Comparison of ENCODE assay signal across 1 cellular context in the genomic region with DNA sequence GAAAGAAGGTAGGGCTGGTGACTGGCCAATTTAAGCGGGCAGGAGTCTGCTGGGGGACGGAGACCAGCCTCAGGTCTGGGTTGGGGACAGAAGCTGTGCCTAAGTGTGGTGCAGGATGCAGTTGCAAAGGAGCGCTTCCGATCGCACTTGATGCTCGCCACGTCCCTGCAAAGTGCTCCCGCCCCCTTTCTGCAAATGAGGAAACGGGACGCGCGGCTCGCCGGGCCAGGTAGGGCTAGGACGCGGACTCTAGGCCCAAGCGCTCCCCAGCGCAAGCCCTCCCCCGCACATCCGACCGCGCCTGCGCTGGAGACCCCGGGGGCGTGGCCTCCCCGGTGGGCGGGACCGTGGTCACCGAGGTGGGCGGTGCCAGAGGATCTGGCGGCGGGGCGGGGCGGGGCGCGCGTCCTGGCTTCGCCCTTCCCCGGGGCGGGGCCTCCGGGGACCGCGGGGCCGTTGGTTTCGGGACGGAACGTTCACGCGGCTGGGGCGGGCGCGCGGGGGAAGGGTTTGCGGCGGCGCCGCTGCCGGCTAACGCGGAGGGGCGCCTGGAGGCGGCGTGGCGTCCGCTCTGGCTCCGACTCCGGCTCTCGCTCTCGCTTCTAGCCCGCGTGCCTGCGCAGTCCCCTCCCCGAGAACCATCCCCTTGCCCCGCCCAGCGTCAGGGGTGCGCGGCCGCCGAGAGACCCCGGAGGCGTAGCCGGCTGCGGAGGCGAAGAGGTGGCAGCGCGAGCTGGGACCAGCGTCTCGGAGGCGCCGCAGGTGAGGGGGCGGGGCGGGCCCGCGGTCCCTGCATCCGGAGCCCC.
TF ChIP-seq lines count a peak whose summit lies in the region.

A gene (plus strand): TSS at position 513 of the 806 bp plus-strand sequence. CDS start 12,446 bp downstream, outside the sequence.

TF ChIP-seq in HepG2, 621 proteins besides CTCF, POLR2A, EP300 and RAD21 (continued from another document and continues in another):
- TF ChIP-seq, protein P1, sequence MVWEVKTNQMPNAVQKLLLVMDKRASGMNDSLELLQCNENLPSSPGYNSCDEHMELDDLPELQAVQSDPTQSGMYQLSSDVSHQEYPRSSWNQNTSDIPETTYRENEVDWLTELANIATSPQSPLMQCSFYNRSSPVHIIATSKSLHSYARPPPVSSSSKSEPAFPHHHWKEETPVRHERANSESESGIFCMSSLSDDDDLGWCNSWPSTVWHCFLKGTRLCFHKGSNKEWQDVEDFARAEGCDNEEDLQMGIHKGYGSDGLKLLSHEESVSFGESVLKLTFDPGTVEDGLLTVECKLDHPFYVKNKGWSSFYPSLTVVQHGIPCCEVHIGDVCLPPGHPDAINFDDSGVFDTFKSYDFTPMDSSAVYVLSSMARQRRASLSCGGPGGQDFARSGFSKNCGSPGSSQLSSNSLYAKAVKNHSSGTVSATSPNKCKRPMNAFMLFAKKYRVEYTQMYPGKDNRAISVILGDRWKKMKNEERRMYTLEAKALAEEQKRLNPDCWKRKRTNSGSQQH (CRISPR knock-in tag; IDR thresholded peaks at IDR 0.05; ENCODE audit: low read depth), result peak; percentile 91
- TF ChIP-seq MED8 (CRISPR knock-in tag; IDR thresholded peaks at IDR 0.05; ENCODE audit: insufficient replicate concordance) (peak; percentile 87), RXRA (CRISPR knock-in tag; IDR thresholded peaks at IDR 0.05) (peak; percentile 28; the same call in 1 of the 2 replicates), ZSCAN31 (CRISPR knock-in tag; IDR thresholded peaks at IDR 0.05; ENCODE audit: low read depth) (no peak; the same call in 1 of the 2 replicates), GFI1 (CRISPR knock-in tag; IDR thresholded peaks at IDR 0.05; ENCODE audit: borderline replicate concordance) (peak; percentile 64; the same call in 1 of the 2 replicates), ZBTB21 (CRISPR knock-in tag; IDR thresholded peaks at IDR 0.05) (no peak), ZNF331 (CRISPR knock-in tag; IDR thresholded peaks at IDR 0.05) (peak; percentile 65), CBFB (CRISPR knock-in tag; IDR thresholded peaks at IDR 0.05) (peak; percentile 87), TOPORS (CRISPR knock-in tag; IDR thresholded peaks at IDR 0.05) (peak; percentile 71), NR2F1 (CRISPR knock-in tag; IDR thresholded peaks at IDR 0.05) (no peak), CC2D1A (CRISPR knock-in tag; IDR thresholded peaks at IDR 0.05) (no peak), ZNF12 (CRISPR knock-in tag; IDR thresholded peaks at IDR 0.05) (0 out of 2 replicates have a peak, but pooled peaks have one; percentile 6), JARID2 (CRISPR knock-in tag; IDR thresholded peaks at IDR 0.05; ENCODE audit: insufficient replicate concordance) (no peak), SSRP1 (CRISPR knock-in tag; IDR thresholded peaks at IDR 0.05) (no peak), JDP2 (CRISPR knock-in tag; IDR thresholded peaks at IDR 0.05; ENCODE audit: borderline replicate concordance) (peak; percentile 51; the same call in 1 of the 2 replicates), HNF4A (CRISPR knock-in tag; IDR thresholded peaks at IDR 0.05) (0 out of 2 replicates have a peak, but pooled peaks have one; percentile 22), TBX2 (CRISPR knock-in tag; IDR thresholded peaks at IDR 0.05; ENCODE audit: borderline replicate concordance) (peak; percentile 56; the same call in 1 of the 2 replicates), AKAP8 (CRISPR knock-in tag; IDR thresholded peaks at IDR 0.05) (0 out of 2 replicates have a peak, but pooled peaks have one; percentile 36)
- TF ChIP-seq, protein P2, sequence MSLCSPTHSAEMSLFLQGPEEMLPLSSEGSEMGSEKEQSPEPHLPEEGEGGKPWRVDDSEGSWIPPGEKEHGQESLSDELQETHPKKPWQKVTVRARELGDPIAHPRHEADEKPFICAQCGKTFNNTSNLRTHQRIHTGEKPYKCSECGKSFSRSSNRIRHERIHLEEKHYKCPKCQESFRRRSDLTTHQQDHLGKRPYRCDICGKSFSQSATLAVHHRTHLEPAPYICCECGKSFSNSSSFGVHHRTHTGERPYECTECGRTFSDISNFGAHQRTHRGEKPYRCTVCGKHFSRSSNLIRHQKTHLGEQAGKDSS (CRISPR knock-in tag; IDR thresholded peaks at IDR 0.05; ENCODE audit: borderline replicate concordance, low read depth), result peak; percentile 99
- TF ChIP-seq, protein P3, sequence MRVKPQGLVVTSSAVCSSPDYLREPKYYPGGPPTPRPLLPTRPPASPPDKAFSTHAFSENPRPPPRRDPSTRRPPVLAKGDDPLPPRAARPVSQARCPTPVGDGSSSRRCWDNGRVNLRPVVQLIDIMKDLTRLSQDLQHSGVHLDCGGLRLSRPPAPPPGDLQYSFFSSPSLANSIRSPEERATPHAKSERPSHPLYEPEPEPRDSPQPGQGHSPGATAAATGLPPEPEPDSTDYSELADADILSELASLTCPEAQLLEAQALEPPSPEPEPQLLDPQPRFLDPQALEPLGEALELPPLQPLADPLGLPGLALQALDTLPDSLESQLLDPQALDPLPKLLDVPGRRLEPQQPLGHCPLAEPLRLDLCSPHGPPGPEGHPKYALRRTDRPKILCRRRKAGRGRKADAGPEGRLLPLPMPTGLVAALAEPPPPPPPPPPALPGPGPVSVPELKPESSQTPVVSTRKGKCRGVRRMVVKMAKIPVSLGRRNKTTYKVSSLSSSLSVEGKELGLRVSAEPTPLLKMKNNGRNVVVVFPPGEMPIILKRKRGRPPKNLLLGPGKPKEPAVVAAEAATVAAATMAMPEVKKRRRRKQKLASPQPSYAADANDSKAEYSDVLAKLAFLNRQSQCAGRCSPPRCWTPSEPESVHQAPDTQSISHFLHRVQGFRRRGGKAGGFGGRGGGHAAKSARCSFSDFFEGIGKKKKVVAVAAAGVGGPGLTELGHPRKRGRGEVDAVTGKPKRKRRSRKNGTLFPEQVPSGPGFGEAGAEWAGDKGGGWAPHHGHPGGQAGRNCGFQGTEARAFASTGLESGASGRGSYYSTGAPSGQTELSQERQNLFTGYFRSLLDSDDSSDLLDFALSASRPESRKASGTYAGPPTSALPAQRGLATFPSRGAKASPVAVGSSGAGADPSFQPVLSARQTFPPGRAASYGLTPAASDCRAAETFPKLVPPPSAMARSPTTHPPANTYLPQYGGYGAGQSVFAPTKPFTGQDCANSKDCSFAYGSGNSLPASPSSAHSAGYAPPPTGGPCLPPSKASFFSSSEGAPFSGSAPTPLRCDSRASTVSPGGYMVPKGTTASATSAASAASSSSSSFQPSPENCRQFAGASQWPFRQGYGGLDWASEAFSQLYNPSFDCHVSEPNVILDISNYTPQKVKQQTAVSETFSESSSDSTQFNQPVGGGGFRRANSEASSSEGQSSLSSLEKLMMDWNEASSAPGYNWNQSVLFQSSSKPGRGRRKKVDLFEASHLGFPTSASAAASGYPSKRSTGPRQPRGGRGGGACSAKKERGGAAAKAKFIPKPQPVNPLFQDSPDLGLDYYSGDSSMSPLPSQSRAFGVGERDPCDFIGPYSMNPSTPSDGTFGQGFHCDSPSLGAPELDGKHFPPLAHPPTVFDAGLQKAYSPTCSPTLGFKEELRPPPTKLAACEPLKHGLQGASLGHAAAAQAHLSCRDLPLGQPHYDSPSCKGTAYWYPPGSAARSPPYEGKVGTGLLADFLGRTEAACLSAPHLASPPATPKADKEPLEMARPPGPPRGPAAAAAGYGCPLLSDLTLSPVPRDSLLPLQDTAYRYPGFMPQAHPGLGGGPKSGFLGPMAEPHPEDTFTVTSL (CRISPR knock-in tag; IDR thresholded peaks at IDR 0.05; ENCODE audit: borderline replicate concordance), result no peak
- TF ChIP-seq, protein P4, sequence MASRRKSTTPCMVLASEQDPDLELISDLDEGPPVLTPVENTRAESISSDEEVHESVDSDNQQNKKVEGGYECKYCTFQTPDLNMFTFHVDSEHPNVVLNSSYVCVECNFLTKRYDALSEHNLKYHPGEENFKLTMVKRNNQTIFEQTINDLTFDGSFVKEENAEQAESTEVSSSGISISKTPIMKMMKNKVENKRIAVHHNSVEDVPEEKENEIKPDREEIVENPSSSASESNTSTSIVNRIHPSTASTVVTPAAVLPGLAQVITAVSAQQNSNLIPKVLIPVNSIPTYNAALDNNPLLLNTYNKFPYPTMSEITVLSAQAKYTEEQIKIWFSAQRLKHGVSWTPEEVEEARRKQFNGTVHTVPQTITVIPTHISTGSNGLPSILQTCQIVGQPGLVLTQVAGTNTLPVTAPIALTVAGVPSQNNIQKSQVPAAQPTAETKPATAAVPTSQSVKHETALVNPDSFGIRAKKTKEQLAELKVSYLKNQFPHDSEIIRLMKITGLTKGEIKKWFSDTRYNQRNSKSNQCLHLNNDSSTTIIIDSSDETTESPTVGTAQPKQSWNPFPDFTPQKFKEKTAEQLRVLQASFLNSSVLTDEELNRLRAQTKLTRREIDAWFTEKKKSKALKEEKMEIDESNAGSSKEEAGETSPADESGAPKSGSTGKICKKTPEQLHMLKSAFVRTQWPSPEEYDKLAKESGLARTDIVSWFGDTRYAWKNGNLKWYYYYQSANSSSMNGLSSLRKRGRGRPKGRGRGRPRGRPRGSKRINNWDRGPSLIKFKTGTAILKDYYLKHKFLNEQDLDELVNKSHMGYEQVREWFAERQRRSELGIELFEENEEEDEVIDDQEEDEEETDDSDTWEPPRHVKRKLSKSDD (CRISPR knock-in tag; IDR thresholded peaks at IDR 0.05; ENCODE audit: low read depth), result 0 out of 2 replicates have a peak, but pooled peaks have one; percentile 16
- TF ChIP-seq, protein P5, sequence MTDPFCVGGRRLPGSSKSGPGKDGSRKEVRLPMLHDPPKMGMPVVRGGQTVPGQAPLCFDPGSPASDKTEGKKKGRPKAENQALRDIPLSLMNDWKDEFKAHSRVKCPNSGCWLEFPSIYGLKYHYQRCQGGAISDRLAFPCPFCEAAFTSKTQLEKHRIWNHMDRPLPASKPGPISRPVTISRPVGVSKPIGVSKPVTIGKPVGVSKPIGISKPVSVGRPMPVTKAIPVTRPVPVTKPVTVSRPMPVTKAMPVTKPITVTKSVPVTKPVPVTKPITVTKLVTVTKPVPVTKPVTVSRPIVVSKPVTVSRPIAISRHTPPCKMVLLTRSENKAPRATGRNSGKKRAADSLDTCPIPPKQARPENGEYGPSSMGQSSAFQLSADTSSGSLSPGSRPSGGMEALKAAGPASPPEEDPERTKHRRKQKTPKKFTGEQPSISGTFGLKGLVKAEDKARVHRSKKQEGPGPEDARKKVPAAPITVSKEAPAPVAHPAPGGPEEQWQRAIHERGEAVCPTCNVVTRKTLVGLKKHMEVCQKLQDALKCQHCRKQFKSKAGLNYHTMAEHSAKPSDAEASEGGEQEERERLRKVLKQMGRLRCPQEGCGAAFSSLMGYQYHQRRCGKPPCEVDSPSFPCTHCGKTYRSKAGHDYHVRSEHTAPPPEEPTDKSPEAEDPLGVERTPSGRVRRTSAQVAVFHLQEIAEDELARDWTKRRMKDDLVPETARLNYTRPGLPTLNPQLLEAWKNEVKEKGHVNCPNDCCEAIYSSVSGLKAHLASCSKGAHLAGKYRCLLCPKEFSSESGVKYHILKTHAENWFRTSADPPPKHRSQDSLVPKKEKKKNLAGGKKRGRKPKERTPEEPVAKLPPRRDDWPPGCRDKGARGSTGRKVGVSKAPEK (CRISPR knock-in tag; IDR thresholded peaks at IDR 0.05; ENCODE audit: borderline replicate concordance), result no peak
- TF ChIP-seq, protein P6, sequence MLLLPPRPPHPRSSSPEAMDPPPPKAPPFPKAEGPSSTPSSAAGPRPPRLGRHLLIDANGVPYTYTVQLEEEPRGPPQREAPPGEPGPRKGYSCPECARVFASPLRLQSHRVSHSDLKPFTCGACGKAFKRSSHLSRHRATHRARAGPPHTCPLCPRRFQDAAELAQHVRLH (CRISPR knock-in tag; IDR thresholded peaks at IDR 0.05; ENCODE audit: borderline replicate concordance, low read depth), result peak; percentile 53; the same call in 1 of the 2 replicates
- TF ChIP-seq, protein P7, sequence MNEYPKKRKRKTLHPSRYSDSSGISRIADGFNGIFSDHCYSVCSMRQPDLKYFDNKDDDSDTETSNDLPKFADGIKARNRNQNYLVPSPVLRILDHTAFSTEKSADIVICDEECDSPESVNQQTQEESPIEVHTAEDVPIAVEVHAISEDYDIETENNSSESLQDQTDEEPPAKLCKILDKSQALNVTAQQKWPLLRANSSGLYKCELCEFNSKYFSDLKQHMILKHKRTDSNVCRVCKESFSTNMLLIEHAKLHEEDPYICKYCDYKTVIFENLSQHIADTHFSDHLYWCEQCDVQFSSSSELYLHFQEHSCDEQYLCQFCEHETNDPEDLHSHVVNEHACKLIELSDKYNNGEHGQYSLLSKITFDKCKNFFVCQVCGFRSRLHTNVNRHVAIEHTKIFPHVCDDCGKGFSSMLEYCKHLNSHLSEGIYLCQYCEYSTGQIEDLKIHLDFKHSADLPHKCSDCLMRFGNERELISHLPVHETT (CRISPR knock-in tag; conservative IDR thresholded peaks at IDR 0.05), result no peak
- TF ChIP-seq, protein P8, sequence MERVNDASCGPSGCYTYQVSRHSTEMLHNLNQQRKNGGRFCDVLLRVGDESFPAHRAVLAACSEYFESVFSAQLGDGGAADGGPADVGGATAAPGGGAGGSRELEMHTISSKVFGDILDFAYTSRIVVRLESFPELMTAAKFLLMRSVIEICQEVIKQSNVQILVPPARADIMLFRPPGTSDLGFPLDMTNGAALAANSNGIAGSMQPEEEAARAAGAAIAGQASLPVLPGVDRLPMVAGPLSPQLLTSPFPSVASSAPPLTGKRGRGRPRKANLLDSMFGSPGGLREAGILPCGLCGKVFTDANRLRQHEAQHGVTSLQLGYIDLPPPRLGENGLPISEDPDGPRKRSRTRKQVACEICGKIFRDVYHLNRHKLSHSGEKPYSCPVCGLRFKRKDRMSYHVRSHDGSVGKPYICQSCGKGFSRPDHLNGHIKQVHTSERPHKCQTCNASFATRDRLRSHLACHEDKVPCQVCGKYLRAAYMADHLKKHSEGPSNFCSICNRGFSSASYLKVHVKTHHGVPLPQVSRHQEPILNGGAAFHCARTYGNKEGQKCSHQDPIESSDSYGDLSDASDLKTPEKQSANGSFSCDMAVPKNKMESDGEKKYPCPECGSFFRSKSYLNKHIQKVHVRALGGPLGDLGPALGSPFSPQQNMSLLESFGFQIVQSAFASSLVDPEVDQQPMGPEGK (CRISPR knock-in tag; IDR thresholded peaks at IDR 0.05), result peak; percentile 57; the same call in 1 of the 2 replicates
